Comparison of ENCODE assay signal across 10 cellular contexts in genomic region chr1:27618341-27619067, GRCh38. TPM values are rescaled to one million over a fixed set of nuclear protein-coding genes. Genes with fewer than 3 reads are reported as not detected.
A peak's percentile ranks its signal among the peaks of the same experiment; 100 is the strongest.
DNase-seq lines count a peak whose midpoint lies in the region; FAIRE-seq and TF ChIP-seq lines count a peak whose summit lies in the region.
"Had no signal": no experiment of that assay in that cellular context is flagged by ENCODE, and none has a peak within 500 bp of the region (broad histone marks: within the 10 kb centered on the region; RNA-seq: fewer than 3 reads in every experiment).

No MANE protein-coding gene starts in this region.

- peaks cover 50% of the 10 kb centered on the region for H3K4me1 Mint-ChIP-seq in activated naive CD4-positive, alpha-beta T cell treated with anti-CD3 and anti-CD28 coated beads, Interleukin-2, amount 10 ng/mL, durations not matched to agents 7 days and 5 days

- no peak overlapping the region for H2AK5ac ChIP-seq in neuronal stem cell (ENCODE audit: low read depth, low read length)

- WGBS in neuronal stem cell (ENCODE audit: extremely low coverage in 2 of 2, insufficient read length in 2 of 2, insufficient replicate concordance in 1 of 2), 2 donors, result no CpG with 5 or more reads among the region's 14 CpGs

- peaks cover 2 to 8% of the 10 kb centered on the region in 2 donors for H3K4me1 ChIP-seq in neuronal stem cell (ENCODE audit: control insufficient read depth in 2 of 2, insufficient read depth in 1 of 2, low read depth in 1 of 2, low read length in 2 of 2)
- H3K4me1 ChIP-seq: ascending aorta had no signal

- H3K23ac ChIP-seq in neuronal stem cell (ENCODE audit: low read depth, low read length, poor library complexity), result no peak overlapping the region

- CTCF ChIA-PET in activated naive CD4-positive, alpha-beta T cell treated with anti-CD3 and anti-CD28 coated beads, Interleukin-2, amount 10 ng/mL, durations not matched to agents 7 days and 5 days (lab: Charles Lee), result interaction anchor here (0.6 to 4.0 kb wide), 6 partner anchors 12 to 51 kb away, joined by 3 to 46 read pairs (median 4); no protein-coding TSS in a partner anchor

- H3K79me1 ChIP-seq in neuronal stem cell (ENCODE audit: low read depth, low read length), result no peaks in the 10 kb centered on the region

- no peaks in the 10 kb centered on the region for H3K9me3 ChIP-seq in neuronal stem cell (replicated peaks in 1 of 2; ENCODE audit: control insufficient read depth in 2 of 2, insufficient read depth in 1 of 2, low read depth in 1 of 2, low read length in 2 of 2)
- H3K9me3 ChIP-seq: ascending aorta, tibial artery had no signal

- H4K91ac ChIP-seq in neuronal stem cell (ENCODE audit: low read depth, low read length, poor library complexity), result no peak overlapping the region

- H2BK12ac ChIP-seq in neuronal stem cell (ENCODE audit: low read length), result no peak overlapping the region

- peaks cover 2% of the 10 kb centered on the region for H3K36me3 Mint-ChIP-seq in activated naive CD4-positive, alpha-beta T cell treated with anti-CD3 and anti-CD28 coated beads, Interleukin-2, amount 10 ng/mL, durations not matched to agents 7 days and 5 days

- H3K4me3 Mint-ChIP-seq in activated naive CD4-positive, alpha-beta T cell treated with anti-CD3 and anti-CD28 coated beads, Interleukin-2, amount 10 ng/mL, durations not matched to agents 7 days and 5 days, result no peak overlapping the region

- H3K4ac ChIP-seq in neuronal stem cell (ENCODE audit: low read length), result no peak overlapping the region

- H3K9me3 Mint-ChIP-seq in activated naive CD4-positive, alpha-beta T cell treated with anti-CD3 and anti-CD28 coated beads, Interleukin-2, amount 10 ng/mL, durations not matched to agents 7 days and 5 days, result no peaks in the 10 kb centered on the region

- peaks cover 0 to 20% (median 0%) of the 10 kb centered on the region in 3 experiments for H3K27me3 ChIP-seq in neuronal stem cell (ENCODE audit: control insufficient read depth in 3 of 3, insufficient read depth in 3 of 3, low read depth in 1 of 3, low read length in 3 of 3)
- H3K27me3 ChIP-seq: ascending aorta had no signal

- no peak overlapping the region for H3K4me3 ChIP-seq in neuronal stem cell (ENCODE audit: low read length in 2 of 2)
- H3K4me3 ChIP-seq: ascending aorta, tibial artery had no signal

- no peak overlapping the region for H3K18ac ChIP-seq in neuronal stem cell (ENCODE audit: low read length)

- no peak overlapping the region for H4K8ac ChIP-seq in neuronal stem cell (ENCODE audit: low read depth, low read length)

- H2BK120ac ChIP-seq in neuronal stem cell (ENCODE audit: low read depth, low read length), result no peak overlapping the region

- no peak overlapping the region for H3K4me2 ChIP-seq in neuronal stem cell (ENCODE audit: insufficient read depth, low read length, poor library complexity, severe bottlenecking)

- H3K27me3 Mint-ChIP-seq in activated naive CD4-positive, alpha-beta T cell treated with anti-CD3 and anti-CD28 coated beads, Interleukin-2, amount 10 ng/mL, durations not matched to agents 7 days and 5 days, result peaks cover 13% of the 10 kb centered on the region

- H3K9ac ChIP-seq in neuronal stem cell (ENCODE audit: low read depth, low read length, poor library complexity), result no peak overlapping the region

- TF ChIP-seq POLR2A in GM12892 (IDR thresholded peaks at IDR 0.05; ENCODE audit: low read depth, low read length), result no peak

- no peak for DNase-seq in GM12892 (ENCODE audit: insufficient read length)
- DNase-seq in NOMO-1 (lab: John Stamatoyannopoulos, UW; ENCODE audit: unreplicated experiment in 2 of 2), result peak; percentile 58 to 81
- DNase-seq in activated naive CD4-positive, alpha-beta T cell treated with anti-CD3 and anti-CD28 coated beads, Interleukin-2, amount 10 ng/mL, durations not matched to agents 7 days and 5 days, result peak; percentile 72
- DNase-seq in neuronal stem cell (ENCODE audit: low spot score), result no peak
- no peak for DNase-seq in HTR-8/SVneo (ENCODE audit: insufficient read length, low spot score)
- DNase-seq in NCI-H82 treated with DMSO at 0.1 percent for 48 hours (lab: John Stamatoyannopoulos, UW; ENCODE audit: unreplicated experiment), result no peak
- no peak for DNase-seq in HK-2 (ENCODE audit: unreplicated experiment)
- DNase-seq: DMS 273 treated with DMSO at 0.1 percent for 48 hours, tibial artery had no signal

- no peak overlapping the region for H2BK5ac ChIP-seq in neuronal stem cell (ENCODE audit: low read length)

- H3K14ac ChIP-seq in neuronal stem cell (ENCODE audit: low read length), result no peak overlapping the region

- H3K27ac ChIP-seq in neuronal stem cell (replicated peaks; ENCODE audit: low read length), result no peak overlapping the region
- H3K27ac ChIP-seq: ascending aorta, tibial artery had no signal

- peak; percentile 69 for FAIRE-seq in GM12892 (lab: Jason Lieb, UNC)
- FAIRE-seq in HTR-8/SVneo (lab: Jason Lieb, UNC), result no peak

- peak overlapping the region; percentile 77 for H3K27ac Mint-ChIP-seq in activated naive CD4-positive, alpha-beta T cell treated with anti-CD3 and anti-CD28 coated beads, Interleukin-2, amount 10 ng/mL, durations not matched to agents 7 days and 5 days

- no peak overlapping the region for H2BK15ac ChIP-seq in neuronal stem cell (ENCODE audit: low read length)

- H2AFZ ChIP-seq in neuronal stem cell (ENCODE audit: low read length), result peak overlapping the region; percentile 32

- H3K36me3 ChIP-seq in neuronal stem cell (replicated peaks in 1 of 2; ENCODE audit: control insufficient read depth in 2 of 2, insufficient read depth in 2 of 2, low read length in 2 of 2), result no peaks in the 10 kb centered on the region
- H3K36me3 ChIP-seq: ascending aorta, tibial artery had no signal

RNA-seq across cellular contexts. Expression of gene AHDC1, which starts 14.6 kb away (rescaled TPM):
- 2.8 TPM for polyA plus RNA-seq in GM12892 (2012; ENCODE audit: missing spikeins)
- polyA plus RNA-seq in neuronal stem cell (2013, experiment 1 of 2), result 22.9 TPM
- 22.9 TPM for polyA plus RNA-seq in neuronal stem cell (2013, experiment 2 of 2)

RNA-seq across cellular contexts. Expression of gene FGR, which starts 16.5 kb away (rescaled TPM):
- 43.6 TPM for polyA plus RNA-seq in GM12892 (2012; ENCODE audit: missing spikeins)
- 0.03 TPM for polyA plus RNA-seq in neuronal stem cell (2013, experiment 1 of 2)
- polyA plus RNA-seq in neuronal stem cell (2013, experiment 2 of 2), result 0.01 TPM

RNA-seq across cellular contexts. Expression of gene IFI6, which starts 53.5 kb away (rescaled TPM):
- polyA plus RNA-seq in GM12892 (2012; ENCODE audit: missing spikeins), result 51.1 TPM
- polyA plus RNA-seq in neuronal stem cell (2013, experiment 1 of 2), result 19.2 TPM
- polyA plus RNA-seq in neuronal stem cell (2013, experiment 2 of 2), result 19.4 TPM

Comparison
In these comparisons a context has a peak if more than half of its experiments do, and no peak if none do; other contexts are left out.
1. DNase-seq: peak in NOMO-1 (2 of 2) and activated naive CD4-positive, alpha-beta T cell treated with anti-CD3 and anti-CD28 coated beads, Interleukin-2, amount 10 ng/mL, durations not matched to agents 7 days and 5 days (single experiment); none in GM12892 (single experiment), neuronal stem cell (single experiment), HTR-8/SVneo (single experiment), NCI-H82 treated with DMSO at 0.1 percent for 48 hours (single experiment) and HK-2 (single experiment).